Comparison of ENCODE assay signal across 8 cellular contexts in genomic region chr20:41317536-41318270, GRCh38. TPM values are rescaled to one million over a fixed set of nuclear protein-coding genes. Genes with fewer than 3 reads are reported as not detected.
DNase-seq lines count a peak whose midpoint lies in the region; ATAC-seq and TF ChIP-seq lines count a peak whose summit lies in the region.

Gene ZHX3 (minus strand): TSS chr20:41317731. CDS start chr20:41204916, 112,815 bp downstream.

- ATAC-seq in HG02610 (IDR thresholded peaks at IDR 0.05; ENCODE audit: unreplicated experiment) = peak; percentile 98

- H3K27me3 Mint-ChIP-seq in activated naive CD4-positive, alpha-beta T cell treated with anti-CD3 and anti-CD28 coated beads, Interleukin-2, amount 50 U/mL, for 24 hours = no peaks in the 10 kb centered on the region

- no peak for TF ChIP-seq CTCF in GM10248 (IDR thresholded peaks at IDR 0.05; ENCODE audit: control extremely low read depth, extremely low read depth, low read depth, missing control alignments)
- TF ChIP-seq CTCF in SK-N-SH (IDR thresholded peaks at IDR 0.05) = no peak
- no peak for TF ChIP-seq CTCF in suprapubic skin (IDR thresholded peaks at IDR 0.05)

- peak; percentile 100 for DNase-seq in GM10248 (ENCODE audit: extremely low spot score)
- DNase-seq in NCI-H1092 (lab: John Stamatoyannopoulos, UW) = peak; percentile 97
- peak; percentile 100 for DNase-seq in SK-N-SH
- DNase-seq in globus pallidus (ENCODE audit: low spot score) = peak; percentile 97
- DNase-seq in occipital lobe (lab: John Stamatoyannopoulos, UW) = peak; percentile 94
- DNase-seq in suprapubic skin (ENCODE audit: low spot score in 2 of 2) = peak; percentile 94 to 97

- peaks cover 8% of the 10 kb centered on the region in 2 experiments; a peak in 3 of 4 replicates for H3K4me1 ChIP-seq in SK-N-SH (ENCODE audit: control insufficient read depth in 1 of 2, insufficient read depth in 2 of 2, low read depth in 1 of 2, low read length in 1 of 2)
- H3K4me1 ChIP-seq in suprapubic skin = peaks cover 21% of the 10 kb centered on the region

- H3K4me3 Mint-ChIP-seq in activated naive CD4-positive, alpha-beta T cell treated with anti-CD3 and anti-CD28 coated beads, Interleukin-2, amount 50 U/mL, for 24 hours = peak within 1 kb of the TSS; percentile 84

- H3F3A ChIP-seq in SK-N-SH (replicated peaks; ENCODE audit: insufficient read depth) = peaks cover 8% of the 10 kb centered on the region

- no peak for TF ChIP-seq RAD21 in SK-N-SH (IDR thresholded peaks at IDR 0.05; ENCODE audit: low read length)

- peak in 1 of 2 donors; percentile 56 for TF ChIP-seq POLR2A in suprapubic skin (IDR thresholded peaks at IDR 0.05)

- TF ChIP-seq EP300 in SK-N-SH (IDR thresholded peaks at IDR 0.05; ENCODE audit: borderline replicate concordance in 1 of 2, low read depth in 1 of 2, low read length in 1 of 2) = no peak
- no peak for TF ChIP-seq EP300 in suprapubic skin (IDR thresholded peaks at IDR 0.05)

- H3K9me3 Mint-ChIP-seq in activated naive CD4-positive, alpha-beta T cell treated with anti-CD3 and anti-CD28 coated beads, Interleukin-2, amount 50 U/mL, for 24 hours = no peaks in the 10 kb centered on the region

- POLR2A ChIA-PET in GM10248 (lab: Yijun Ruan, JAX) = no interaction called here
- POLR2A ChIA-PET in SK-N-SH (lab: Yijun Ruan, JAX) = no interaction called here

- H3K4me2 ChIP-seq in SK-N-SH = peak within 1 kb of the TSS; percentile 93

- H3K36me3 Mint-ChIP-seq in activated naive CD4-positive, alpha-beta T cell treated with anti-CD3 and anti-CD28 coated beads, Interleukin-2, amount 50 U/mL, for 24 hours = no peaks in the 10 kb centered on the region

- H3K9me3 ChIP-seq in SK-N-SH (no peaks in the 10 kb centered on the region), suprapubic skin (no peaks in the 10 kb centered on the region)

- H3K4me3 ChIP-seq in SK-N-SH (ENCODE audit: low read depth in 2 of 2, low read length in 1 of 2) (peak within 1 kb of the TSS; percentile 87 to 90), suprapubic skin (peak within 1 kb of the TSS; percentile 76)

- H3K27me3 ChIP-seq in SK-N-SH (ENCODE audit: insufficient read depth) (no peaks in the 10 kb centered on the region), suprapubic skin (no peaks in the 10 kb centered on the region)

- H3K27ac ChIP-seq in SK-N-SH (ENCODE audit: low read depth in 2 of 2, low read length in 1 of 2) (peak within 1 kb of the TSS; percentile 85 to 92), suprapubic skin (peak within 1 kb of the TSS; percentile 90)

- H3K36me3 ChIP-seq in SK-N-SH (replicated peaks in 1 of 2; ENCODE audit: control insufficient read depth in 1 of 2, insufficient read depth in 2 of 2, low read length in 1 of 2) (no peaks in the 10 kb centered on the region), suprapubic skin (no peaks in the 10 kb centered on the region)

- 2% methylated on average over 14 of the region's 66 CpGs for WGBS in SK-N-SH (ENCODE audit: low lambda C conversion rate)
- WGBS in suprapubic skin = 5% methylated on average over 7 of the region's 66 CpGs

- peaks cover 44% of the 10 kb centered on the region for H3K79me2 ChIP-seq in SK-N-SH (ENCODE audit: insufficient read depth)

- peak within 1 kb of the TSS; percentile 88 for H3K9ac ChIP-seq in SK-N-SH

- H3K4me1 Mint-ChIP-seq in activated naive CD4-positive, alpha-beta T cell treated with anti-CD3 and anti-CD28 coated beads, Interleukin-2, amount 50 U/mL, for 24 hours = peaks cover 23% of the 10 kb centered on the region

- H3K9me2 ChIP-seq in SK-N-SH = no peaks in the 10 kb centered on the region

- peak within 1 kb of the TSS; percentile 63 for H3K27ac Mint-ChIP-seq in activated naive CD4-positive, alpha-beta T cell treated with anti-CD3 and anti-CD28 coated beads, Interleukin-2, amount 50 U/mL, for 24 hours

- CTCF ChIA-PET in GM10248 (lab: Yijun Ruan, JAX) (interaction anchor here (1.1 to 4.0 kb wide), 3 partner anchors 12 to 222 kb away, joined by 3 to 19 read pairs (median 3); no protein-coding TSS in a partner anchor), SK-N-SH (lab: Yijun Ruan, JAX) (interaction anchor here (1.5 to 3.7 kb wide), 2 partner anchors 22 to 144 kb away, joined by 5 to 18 read pairs; partner anchors contain the start of gene LPIN3)

- no peaks in the 10 kb centered on the region for H4K20me1 ChIP-seq in SK-N-SH (ENCODE audit: insufficient read depth)

- peak within 1 kb of the TSS; percentile 85 for H2AFZ ChIP-seq in SK-N-SH (ENCODE audit: low read depth)

TF ChIP-seq in SK-N-SH, 30 proteins besides CTCF, POLR2A, EP300 and RAD21:
- TF ChIP-seq MAX (IDR thresholded peaks at IDR 0.05; ENCODE audit: low read depth) (0 out of 2 replicates have a peak, but pooled peaks have one; percentile 15), POLR2AphosphoS5 (IDR thresholded peaks at IDR 0.05; ENCODE audit: low read depth, low read length) (peak; percentile 91), USF2 (IDR thresholded peaks at IDR 0.05; ENCODE audit: borderline replicate concordance, low read depth, low read length) (no peak), TCF12 (IDR thresholded peaks at IDR 0.05) (no peak), MXI1 (IDR thresholded peaks at IDR 0.05; ENCODE audit: low read depth, low read length) (0 out of 2 replicates have a peak, but pooled peaks have one; percentile 32), NRF1 (IDR thresholded peaks at IDR 0.05; ENCODE audit: low read depth, low read length) (peak; percentile 92)

RNA-seq across cellular contexts. Expression of gene ZHX3, which starts in this region (rescaled TPM):
- 6.0 and 6.9 TPM in 2 replicates for polyA plus RNA-seq in SK-N-SH (2012; rRNA removed)
- polyA plus RNA-seq in SK-N-SH (2012; cell fraction: cytosol; rRNA removed) = 5.7 and 6.2 TPM in 2 replicates
- polyA plus RNA-seq in SK-N-SH (2012; cell fraction: nucleus; rRNA removed) = 9.9 and 11.4 TPM in 2 replicates
- total RNA-seq in occipital lobe (18.9 TPM), suprapubic skin (10 to 100 TPM; 19.2 to 32.9 (median 31.4) TPM)

Comparison
In these comparisons a context has a peak if more than half of its experiments do, and no peak if none do; other contexts are left out.
1. Peak in every context shown above with its lines: DNase-seq, ATAC-seq, H3K4me3 ChIP-seq and H3K27ac ChIP-seq.